Comparison of ENCODE assay signal across 29 cellular contexts in the genomic region with DNA sequence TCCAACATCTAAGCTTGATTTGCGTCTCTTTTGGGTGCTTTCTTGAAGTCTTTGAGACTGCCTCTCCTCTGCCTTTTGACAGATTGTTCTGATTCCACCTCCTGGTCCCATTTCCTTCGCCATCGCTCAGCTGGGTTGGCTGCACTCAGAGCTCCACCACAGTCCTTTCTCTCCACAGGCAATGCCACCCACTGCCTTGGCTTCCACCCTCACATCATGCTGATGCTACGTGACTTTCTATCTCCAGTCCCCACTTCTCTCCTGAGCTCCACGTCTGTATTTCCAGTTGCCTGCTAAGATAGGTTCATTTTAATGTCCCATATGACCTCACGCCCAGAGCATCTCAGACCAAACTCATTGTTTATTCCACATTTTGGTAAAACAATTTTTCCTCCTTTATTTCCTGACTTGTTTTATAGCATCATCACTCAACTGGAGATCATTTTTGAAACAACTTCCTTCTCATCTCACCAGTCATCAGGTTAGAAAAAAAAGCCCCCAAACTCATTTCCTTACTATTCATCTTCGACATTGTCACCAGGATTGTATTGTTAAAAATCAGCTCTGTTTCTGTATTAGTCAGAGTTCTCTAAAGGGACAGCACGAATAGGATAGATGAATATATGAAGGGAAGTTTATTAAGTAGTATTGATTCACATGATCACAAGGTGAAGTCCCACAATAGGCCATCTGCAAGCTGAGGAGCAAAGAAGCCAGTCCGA.
DNase-seq lines count a peak whose midpoint lies in the region; ATAC-seq and TF ChIP-seq lines count a peak whose summit lies in the region.
"Had no signal": no experiment of that assay in that cellular context is flagged by ENCODE, and none has a peak within 500 bp of the region (broad histone marks: within the 10 kb centered on the region; RNA-seq: fewer than 3 reads in every experiment).

No MANE protein-coding gene starts in this region.

- DNase-seq in GM06990 (ENCODE audit: extremely low read depth, insufficient read length) = peak; percentile 54
- DNase-seq in GM12865 (ENCODE audit: low read depth) = peak; percentile 42
- DNase-seq in T-helper 2 cell treated with Interferon-gamma antibody and Interleukin-4, amounts not matched to agents 5 μg/mL and 100 μg/mL, for 36 hours (ENCODE audit: low spot score) = peak; percentile 6
- DNase-seq in prostate gland (ENCODE audit: low spot score) = no peak
- DNase-seq in NCI-H69 (lab: John Stamatoyannopoulos, UW) = no peak
- no peak for DNase-seq in cerebellar cortex (ENCODE audit: low spot score)
- no peak for DNase-seq in osteocyte (ENCODE audit: extremely low spot score, unreplicated experiment)
- DNase-seq: activated CD8-positive, alpha-beta memory T cell treated with anti-CD3 and anti-CD28 coated beads for 24 hours; activated naive CD4-positive, alpha-beta T cell treated with Interleukin-2 at 50 U/mL for 16 hours; activated T-cell treated with anti-CD3 and anti-CD28 coated beads, Interleukin-2, amount 50 U/mL, for 4 hours; adrenal gland; central memory CD4-positive, alpha-beta T cell; EL; erythroblast; immature natural killer cell; left colon; MV-4-11; NCI-H1436; NCI-H446 treated with DMSO at 0.1 percent for 48 hours; ovary; SJCRH30; stimulated activated naive CD4-positive, alpha-beta T cell treated with Interleukin-2 at 50 U/mL for 16 hours had no signal

- no peaks in the 10 kb centered on the region for H3K9me3 ChIP-seq in prostate gland
- H3K9me3 ChIP-seq: ovary, SJCRH30 had no signal

- H3K4me1 Mint-ChIP-seq in T-helper 2 cell treated with Interferon-gamma antibody and Interleukin-4, amounts not matched to agents 5 μg/mL and 100 μg/mL, for 36 hours (ENCODE audit: low read depth) = peaks cover 2% of the 10 kb centered on the region
- no peaks in the 10 kb centered on the region for H3K4me1 Mint-ChIP-seq in osteocyte (ENCODE audit: unreplicated experiment)
- H3K4me1 Mint-ChIP-seq: IgD-negative memory B cell, immature natural killer cell had no signal

- H3K4me3 Mint-ChIP-seq in T-helper 2 cell treated with Interferon-gamma antibody and Interleukin-4, amounts not matched to agents 5 μg/mL and 100 μg/mL, for 36 hours = no peak overlapping the region
- H3K4me3 Mint-ChIP-seq in osteocyte (ENCODE audit: unreplicated experiment) = no peak overlapping the region
- H3K4me3 Mint-ChIP-seq: activated T-cell treated with anti-CD3 and anti-CD28 coated beads, Interleukin-2, amount 50 U/mL, for 4 hours; dendritic cell treated with granulocyte-macrophage colony-stimulating factor and Interleukin-4, amounts not matched to agents 40 ng/mL and 50 ng/mL, for 4 days; IgD-negative memory B cell; immature natural killer cell; nephron had no signal

- ATAC-seq in GM21529 (IDR thresholded peaks at IDR 0.05; ENCODE audit: unreplicated experiment) = peak; percentile 52
- ATAC-seq: left colon had no signal

- H3K9me3 Mint-ChIP-seq in T-helper 2 cell treated with Interferon-gamma antibody and Interleukin-4, amounts not matched to agents 5 μg/mL and 100 μg/mL, for 36 hours = peaks cover 3% of the 10 kb centered on the region
- no peaks in the 10 kb centered on the region for H3K9me3 Mint-ChIP-seq in osteocyte (ENCODE audit: unreplicated experiment)
- H3K9me3 Mint-ChIP-seq: activated T-cell treated with anti-CD3 and anti-CD28 coated beads, Interleukin-2, amount 50 U/mL, for 4 hours; dendritic cell treated with granulocyte-macrophage colony-stimulating factor and Interleukin-4, amounts not matched to agents 40 ng/mL and 50 ng/mL, for 4 days had no signal

- no peaks in the 10 kb centered on the region for H3K4me1 ChIP-seq in prostate gland (replicated peaks)
- H3K4me1 ChIP-seq: adrenal gland, BLaER1, SJCRH30 had no signal

- no peaks in the 10 kb centered on the region for H3K36me3 Mint-ChIP-seq in T-helper 2 cell treated with Interferon-gamma antibody and Interleukin-4, amounts not matched to agents 5 μg/mL and 100 μg/mL, for 36 hours (ENCODE audit: low read depth)
- no peaks in the 10 kb centered on the region for H3K36me3 Mint-ChIP-seq in osteocyte (ENCODE audit: unreplicated experiment)
- H3K36me3 Mint-ChIP-seq: IgD-negative memory B cell, immature natural killer cell had no signal

- intact Hi-C loops in prostate gland (cut with DNase I) = no loop called here

- no peak for TF ChIP-seq POLR2A in prostate gland (IDR thresholded peaks at IDR 0.05)

- no peak overlapping the region for H3K4me3 ChIP-seq in GM06990 (replicated peaks; ENCODE audit: low read depth, low read length)
- no peak overlapping the region for H3K4me3 ChIP-seq in GM12865 (ENCODE audit: low read depth, low read length)
- H3K4me3 ChIP-seq in prostate gland = no peak overlapping the region
- H3K4me3 ChIP-seq: adrenal gland, BLaER1, ovary, SJCRH30, skin epidermis, thoracic aorta had no signal

- H3K36me3 ChIP-seq in GM06990 (ENCODE audit: control insufficient read depth, insufficient read depth, low read length) (no peaks in the 10 kb centered on the region), prostate gland (no peaks in the 10 kb centered on the region)
- H3K36me3 ChIP-seq: adrenal gland, BLaER1, ovary, SJCRH30, thoracic aorta had no signal

- no peak overlapping the region for H3K27ac ChIP-seq in prostate gland
- H3K27ac ChIP-seq: adrenal gland, BLaER1, ovary, SJCRH30, skin epidermis, thoracic aorta had no signal

- H3K27me3 ChIP-seq in GM06990 (replicated peaks; ENCODE audit: control insufficient read depth, insufficient read depth, low read length) = no peaks in the 10 kb centered on the region
- no peaks in the 10 kb centered on the region for H3K27me3 ChIP-seq in prostate gland (replicated peaks; ENCODE audit: insufficient read depth)
- H3K27me3 ChIP-seq: adrenal gland, BLaER1, ovary, SJCRH30 had no signal

- TF ChIP-seq CTCF in GM06990 (IDR thresholded peaks at IDR 0.05; ENCODE audit: insufficient read depth, low read length, poor library complexity, severe bottlenecking) = no peak
- no peak for TF ChIP-seq CTCF in GM12865 (IDR thresholded peaks at IDR 0.05; ENCODE audit: insufficient read depth, low read depth, low read length, missing control alignments)
- no peak for TF ChIP-seq CTCF in prostate gland (IDR thresholded peaks at IDR 0.05)
- TF ChIP-seq CTCF in osteocyte (IDR thresholded peaks at IDR 0.05) = no peak

- no peak overlapping the region for H3K27ac Mint-ChIP-seq in T-helper 2 cell treated with Interferon-gamma antibody and Interleukin-4, amounts not matched to agents 5 μg/mL and 100 μg/mL, for 36 hours
- H3K27ac Mint-ChIP-seq in osteocyte (ENCODE audit: unreplicated experiment) = no peak overlapping the region
- H3K27ac Mint-ChIP-seq: dendritic cell treated with granulocyte-macrophage colony-stimulating factor and Interleukin-4, amounts not matched to agents 40 ng/mL and 50 ng/mL, for 4 days; IgD-negative memory B cell; immature natural killer cell; nephron had no signal

- whole genome bisulfite sequencing in prostate gland = 89% methylated on average over 9 of the region's 9 CpGs

- no peaks in the 10 kb centered on the region for H3K27me3 Mint-ChIP-seq in T-helper 2 cell treated with Interferon-gamma antibody and Interleukin-4, amounts not matched to agents 5 μg/mL and 100 μg/mL, for 36 hours (ENCODE audit: low read depth)
- no peaks in the 10 kb centered on the region for H3K27me3 Mint-ChIP-seq in osteocyte (ENCODE audit: unreplicated experiment)
- H3K27me3 Mint-ChIP-seq: dendritic cell treated with granulocyte-macrophage colony-stimulating factor and Interleukin-4, amounts not matched to agents 40 ng/mL and 50 ng/mL, for 4 days had no signal

Comparison
In these comparisons a context has a peak if more than half of its experiments do, and no peak if none do; other contexts are left out.
1. DNase-seq: peak in GM06990 (single experiment), GM12865 (single experiment) and T-helper 2 cell treated with Interferon-gamma antibody and Interleukin-4, amounts not matched to agents 5 μg/mL and 100 μg/mL, for 36 hours (single experiment); none in prostate gland (single experiment), NCI-H69 (single experiment), cerebellar cortex (single experiment) and osteocyte (single experiment).